Comparison of ENCODE assay signal across 19 cellular contexts in the genomic region with DNA sequence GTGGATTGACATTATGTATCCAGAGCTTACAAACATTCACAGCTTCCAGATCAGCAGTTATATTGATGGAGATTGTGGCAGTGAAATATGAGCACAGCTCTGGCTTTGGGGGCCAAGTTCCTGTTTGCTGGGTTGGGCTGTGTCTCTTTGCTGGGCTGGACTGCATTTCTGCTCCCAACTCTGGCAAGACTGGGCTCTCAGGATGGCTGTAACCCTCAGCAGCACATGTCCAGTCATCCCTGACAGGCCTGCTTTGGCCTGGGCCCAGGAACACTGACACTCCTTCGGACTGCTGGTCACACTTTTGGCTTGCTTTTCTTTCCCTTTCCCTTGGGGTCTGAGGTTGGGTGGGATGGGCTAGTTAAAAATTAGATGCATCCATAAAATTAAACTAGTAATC. TPM values are rescaled to one million over a fixed set of nuclear protein-coding genes. Genes with fewer than 3 reads are reported as not detected.
DNase-seq lines count a peak whose midpoint lies in the region; ATAC-seq and TF ChIP-seq lines count a peak whose summit lies in the region.
"Had no signal": no experiment of that assay in that cellular context is flagged by ENCODE, and none has a peak within 500 bp of the region (broad histone marks: within the 10 kb centered on the region; RNA-seq: fewer than 3 reads in every experiment).

No MANE protein-coding gene starts in this region.

- no peaks in the 10 kb centered on the region for H3K27me3 ChIP-seq in ACC112 (ENCODE audit: insufficient read depth, low read length)
- no peaks in the 10 kb centered on the region for H3K27me3 ChIP-seq in SJCRH30
- H3K27me3 ChIP-seq: SJSA1, upper lobe of left lung had no signal

- peak overlapping the region; percentile 43 for H2AFZ ChIP-seq in ACC112 (ENCODE audit: low read length, unreplicated experiment)

- peaks cover 18% of the 10 kb centered on the region for H3K4me1 ChIP-seq in ACC112 (ENCODE audit: control insufficient read depth, insufficient read depth, low read length, unreplicated experiment)
- H3K4me1 ChIP-seq in SJCRH30: no peaks in the 10 kb centered on the region
- H3K4me1 ChIP-seq: HAP-1, SJSA1, upper lobe of left lung had no signal

- no peaks in the 10 kb centered on the region for H3K79me2 ChIP-seq in ACC112 (ENCODE audit: control insufficient read depth, insufficient read depth, low read length, unreplicated experiment)

- DNase-seq in HT1080 (ENCODE audit: low read depth): peak; percentile 48
- DNase-seq in cardiac fibroblast (ENCODE audit: low read depth in 2 of 2): peak; percentile 28 to 59
- peak; percentile 63 for DNase-seq in kidney tubule cell (ENCODE audit: low spot score)
- DNase-seq in stimulated activated CD4-positive, alpha-beta T cell treated with anti-CD3 and anti-CD28 coated beads, Interleukin-4, amount 100 ng/mL, for 1 hour: no peak
- DNase-seq in germinal center (ENCODE audit: low spot score): no peak
- DNase-seq in SJCRH30: no peak
- DNase-seq in stimulated activated naive CD8-positive, alpha-beta T cell treated with anti-CD3 and anti-CD28 coated beads, Interleukin-15, Interleukin-2, amounts not matched to agents 100 U/mL and 50 U/mL, for 24 hours: no peak
- DNase-seq: amniotic stem cell, DMS79, glutamatergic neuron, NCI-H526, upper lobe of left lung had no signal

- H3K4me3 ChIP-seq in ACC112 (ENCODE audit: low read depth, low read length) (no peak overlapping the region), cardiac fibroblast (replicated peaks in 1 of 2; ENCODE audit: low read depth in 2 of 2, low read length in 2 of 2) (no peak overlapping the region), SJCRH30 (no peak overlapping the region)
- H3K4me3 ChIP-seq: HAP-1, SJSA1, upper lobe of left lung had no signal

- H3K27ac ChIP-seq in ACC112 (ENCODE audit: low read depth, low read length) (no peak overlapping the region), SJCRH30 (no peak overlapping the region)
- H3K27ac ChIP-seq: SJSA1, upper lobe of left lung had no signal

- H3K9me3 ChIP-seq in SJCRH30 (replicated peaks): no peaks in the 10 kb centered on the region
- H3K9me3 ChIP-seq: HAP-1, SJSA1, upper lobe of left lung had no signal

- TF ChIP-seq CTCF in cardiac fibroblast (IDR thresholded peaks at IDR 0.05; ENCODE audit: low read depth, low read length): no peak

- ATAC-seq in stimulated activated naive CD8-positive, alpha-beta T cell treated with anti-CD3 and anti-CD28 coated beads, Interleukin-15, Interleukin-2, amounts not matched to agents 100 U/mL and 50 U/mL, for 24 hours: no peak

- H3K36me3 ChIP-seq in ACC112 (ENCODE audit: insufficient read depth, low read length): no peaks in the 10 kb centered on the region
- no peaks in the 10 kb centered on the region for H3K36me3 ChIP-seq in SJCRH30
- H3K36me3 ChIP-seq: HAP-1, SJSA1, upper lobe of left lung had no signal

RNA-seq across cellular contexts. Expression of a gene that starts 17.9 kb away (rescaled TPM):
- total RNA-seq in HT1080 (2014; rRNA removed; shearing (Covaris generic)): 42.9 and 46.2 TPM in 2 replicates
- 37.3 and 45.1 TPM in 2 replicates for polyA plus RNA-seq in HT1080 (2015; cell fraction: cytosol; rRNA removed)
- 50.6 and 54.1 TPM in 2 replicates for polyA plus RNA-seq in HT1080 (2015; cell fraction: nucleus; rRNA removed)
- 21.2 and 21.9 TPM in 2 replicates for total RNA-seq in SJCRH30 (2014; rRNA removed; shearing (Covaris generic))

RNA-seq across cellular contexts. Expression of a gene that starts 36.5 kb away (rescaled TPM):
- total RNA-seq in HT1080 (2014; rRNA removed; shearing (Covaris generic)): 35.3 and 38.0 TPM in 2 replicates
- polyA plus RNA-seq in HT1080 (2015; cell fraction: cytosol; rRNA removed): 27.7 and 32.8 TPM in 2 replicates
- 43.8 and 58.0 TPM in 2 replicates for polyA plus RNA-seq in HT1080 (2015; cell fraction: nucleus; rRNA removed)
- not detected in 2 replicates for total RNA-seq in SJCRH30 (2014; rRNA removed; shearing (Covaris generic))
- total RNA-seq: dermis microvascular lymphatic vessel endothelial cell, liver, neural crest cell, SJSA1 had no signal
- polyA plus RNA-seq: AG04450 had no signal

Comparison
In these comparisons a context has a peak if more than half of its experiments do, and no peak if none do; other contexts are left out.
1. DNase-seq: peak in HT1080 (single experiment), cardiac fibroblast (2 of 2) and kidney tubule cell (single experiment); none in stimulated activated CD4-positive, alpha-beta T cell treated with anti-CD3 and anti-CD28 coated beads, Interleukin-4, amount 100 ng/mL, for 1 hour (single experiment), germinal center (single experiment), SJCRH30 (0 of 2) and stimulated activated naive CD8-positive, alpha-beta T cell treated with anti-CD3 and anti-CD28 coated beads, Interleukin-15, Interleukin-2, amounts not matched to agents 100 U/mL and 50 U/mL, for 24 hours (single experiment).
2. RNA of a gene that starts 36.5 kb away (total RNA-seq): 35.3 to 38.0 TPM in HT1080; not detected in SJCRH30; every median in the first group is over 10 times any median in the second.